In the genomic region with DNA sequence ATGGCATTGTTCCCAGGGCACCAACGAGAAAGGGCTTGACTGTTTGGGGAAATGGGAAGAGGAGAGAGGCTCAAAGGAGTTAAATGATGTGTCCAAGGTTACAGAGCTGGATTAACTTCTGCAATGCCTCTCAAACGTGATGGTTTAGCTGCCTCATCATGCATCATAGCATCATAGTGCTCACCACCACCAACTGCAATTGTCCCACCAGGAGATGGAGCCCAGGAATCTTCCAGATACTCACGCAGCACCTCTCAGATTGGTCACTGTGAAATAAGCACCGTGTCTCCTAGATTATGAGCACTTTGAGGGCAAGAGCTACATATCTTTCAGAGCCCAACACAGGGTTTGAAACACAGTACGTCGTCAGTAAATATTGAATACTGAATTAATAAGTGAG, we compare ENCODE assay signal across 3 cellular contexts.
TF ChIP-seq lines count a peak whose summit lies in the region.

No MANE protein-coding gene starts in this region.

TF ChIP-seq in SK-N-SH treated with all-trans-retinoic acid at 6 μM for 48 hours, 23 proteins besides CTCF, POLR2A, EP300 and RAD21:
- TF ChIP-seq GLIS3 (CRISPR knock-in tag; IDR thresholded peaks at IDR 0.05) (no peak), PATZ1 (CRISPR knock-in tag; IDR thresholded peaks at IDR 0.05; ENCODE audit: borderline replicate concordance) (no peak), ZNF565 (CRISPR knock-in tag; conservative IDR thresholded peaks at IDR 0.05; ENCODE audit: low read depth) (no peak), RARB (CRISPR knock-in tag; IDR thresholded peaks at IDR 0.05) (no peak), POU6F1 (CRISPR knock-in tag; IDR thresholded peaks at IDR 0.05; ENCODE audit: borderline replicate concordance, low read depth) (no peak), ZFP3 (CRISPR knock-in tag; IDR thresholded peaks at IDR 0.05) (no peak), ARNTL (CRISPR knock-in tag; IDR thresholded peaks at IDR 0.05; ENCODE audit: borderline replicate concordance, low read depth) (no peak), ZFP30 (CRISPR knock-in tag; IDR thresholded peaks at IDR 0.05) (no peak), ISL1 (CRISPR knock-in tag; IDR thresholded peaks at IDR 0.05) (no peak), ZC3H10 (CRISPR knock-in tag; IDR thresholded peaks at IDR 0.05) (no peak), TCF4 (CRISPR knock-in tag; IDR thresholded peaks at IDR 0.05; ENCODE audit: borderline replicate concordance) (no peak), CSDC2 (CRISPR knock-in tag; IDR thresholded peaks at IDR 0.05) (no peak), PPARA (CRISPR knock-in tag; IDR thresholded peaks at IDR 0.05; ENCODE audit: borderline replicate concordance) (no peak), BACH2 (CRISPR knock-in tag; IDR thresholded peaks at IDR 0.05; ENCODE audit: borderline replicate concordance) (no peak)
- TF ChIP-seq, protein P1, sequence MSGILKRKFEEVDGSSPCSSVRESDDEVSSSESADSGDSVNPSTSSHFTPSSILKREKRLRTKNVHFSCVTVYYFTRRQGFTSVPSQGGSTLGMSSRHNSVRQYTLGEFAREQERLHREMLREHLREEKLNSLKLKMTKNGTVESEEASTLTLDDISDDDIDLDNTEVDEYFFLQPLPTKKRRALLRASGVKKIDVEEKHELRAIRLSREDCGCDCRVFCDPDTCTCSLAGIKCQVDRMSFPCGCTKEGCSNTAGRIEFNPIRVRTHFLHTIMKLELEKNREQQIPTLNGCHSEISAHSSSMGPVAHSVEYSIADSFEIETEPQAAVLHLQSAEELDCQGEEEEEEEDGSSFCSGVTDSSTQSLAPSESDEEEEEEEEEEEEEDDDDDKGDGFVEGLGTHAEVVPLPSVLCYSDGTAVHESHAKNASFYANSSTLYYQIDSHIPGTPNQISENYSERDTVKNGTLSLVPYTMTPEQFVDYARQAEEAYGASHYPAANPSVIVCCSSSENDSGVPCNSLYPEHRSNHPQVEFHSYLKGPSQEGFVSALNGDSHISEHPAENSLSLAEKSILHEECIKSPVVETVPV (CRISPR knock-in tag; IDR thresholded peaks at IDR 0.05) = no peak

TF ChIP-seq in SK-N-SH, 30 proteins besides CTCF, POLR2A, EP300 and RAD21:
- TF ChIP-seq SIN3A (IDR thresholded peaks at IDR 0.05; ENCODE audit: borderline replicate concordance, low read depth, low read length) = no peak
- no peak for TF ChIP-seq TAF1 (IDR thresholded peaks at IDR 0.05; ENCODE audit: borderline replicate concordance, low read depth, low read length)
- TF ChIP-seq JUND (IDR thresholded peaks at IDR 0.05) = no peak
- TF ChIP-seq RXRA (IDR thresholded peaks at IDR 0.05; ENCODE audit: borderline replicate concordance, low read depth) = no peak
- TF ChIP-seq RFX5 (IDR thresholded peaks at IDR 0.05; ENCODE audit: low read length) = no peak
- TF ChIP-seq MEF2A (IDR thresholded peaks at IDR 0.05; ENCODE audit: borderline replicate concordance, low read depth) = no peak
- no peak for TF ChIP-seq EZH2phosphoT487 (IDR thresholded peaks at IDR 0.05; ENCODE audit: borderline replicate concordance, low read depth)
- TF ChIP-seq YY1 (IDR thresholded peaks at IDR 0.05; ENCODE audit: low read depth) = no peak
- no peak for TF ChIP-seq GATA2 (CRISPR knock-in tag; IDR thresholded peaks at IDR 0.05)
TF ChIP-seq in SK-N-SH: peak in this region for 0.

TF ChIP-seq in H1, 55 proteins besides CTCF, POLR2A, EP300 and RAD21:
- TF ChIP-seq CHD1 (IDR thresholded peaks at IDR 0.05; ENCODE audit: low read depth, low read length) = no peak
- no peak for TF ChIP-seq ZNF274 (IDR thresholded peaks at IDR 0.05; ENCODE audit: borderline replicate concordance, extremely low read depth, low read length)
- no peak for TF ChIP-seq SP2 (IDR thresholded peaks at IDR 0.05; ENCODE audit: low read length)
- no peak for TF ChIP-seq NANOG (IDR thresholded peaks at IDR 0.05; ENCODE audit: insufficient read depth, low read depth, low read length, poor library complexity, severe bottlenecking)
- no peak for TF ChIP-seq SRF (IDR thresholded peaks at IDR 0.05; ENCODE audit: low read depth, low read length)
- no peak for TF ChIP-seq BACH1 (IDR thresholded peaks at IDR 0.05; ENCODE audit: low read length)
- TF ChIP-seq NRF1 (IDR thresholded peaks at IDR 0.05; ENCODE audit: low read depth, low read length) = no peak
- TF ChIP-seq KDM5A (IDR thresholded peaks at IDR 0.05; ENCODE audit: low read length) = no peak
- no peak for TF ChIP-seq GTF2F1 (IDR thresholded peaks at IDR 0.05; ENCODE audit: borderline replicate concordance, low read depth, low read length)
- TF ChIP-seq ASH2L (IDR thresholded peaks at IDR 0.05; ENCODE audit: low read length) = no peak
TF ChIP-seq in H1: peak in this region for 0.
